25 cellular contexts compared by ENCODE assay signal in the genomic region with DNA sequence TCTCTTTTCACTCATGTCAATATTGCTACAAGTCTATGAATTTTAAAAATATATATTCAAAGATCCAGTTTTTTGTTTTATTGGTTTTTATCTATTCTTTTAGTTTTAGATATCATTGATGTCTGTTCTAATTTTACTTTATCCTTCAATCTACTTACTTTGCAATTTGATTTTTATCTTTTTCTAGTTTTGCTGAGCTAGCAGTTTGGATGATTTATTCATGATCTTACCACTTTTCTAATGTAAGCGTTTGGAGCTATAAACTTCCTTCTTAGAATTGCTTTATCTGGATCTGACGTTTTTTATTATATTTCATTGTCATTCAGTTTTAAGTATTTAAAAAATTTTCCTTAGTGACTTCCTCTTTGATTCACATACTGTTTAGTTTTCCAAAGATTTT.
DNase-seq lines count a peak whose midpoint lies in the region; ATAC-seq, FAIRE-seq and TF ChIP-seq lines count a peak whose summit lies in the region.
"Had no signal": no experiment of that assay in that cellular context is flagged by ENCODE, and none has a peak within 500 bp of the region (broad histone marks: within the 10 kb centered on the region; RNA-seq: fewer than 3 reads in every experiment).

No MANE protein-coding gene starts in this region.

- intact Hi-C loops in HepG2 (cut with micrococcal nuclease; ENCODE audit: unreplicated experiment) (no loop called here), right lobe of liver (cut with DNase I) (no loop called here), K562 (cut with micrococcal nuclease) (no loop called here), pancreas (cut with DNase I) (no loop called here)

- no peak overlapping the region for H3K4me3 ChIP-seq in HepG2 (replicated peaks in 1 of 3; ENCODE audit: insufficient read depth in 1 of 3, low read depth in 2 of 3, low read length in 3 of 3)
- H3K4me3 ChIP-seq in right lobe of liver = no peak overlapping the region
- no peak overlapping the region for H3K4me3 ChIP-seq in K562
- H3K4me3 ChIP-seq in pancreas = no peak overlapping the region
- H3K4me3 ChIP-seq: BLaER1 treated with 17β-estradiol and CSF1 and Interleukin-3, amounts not matched to agents 10 nM and 100 nM; GM23248; HAP-1 had no signal

- CTCF ChIA-PET in HepG2 (lab: Yijun Ruan, JAX; ENCODE audit: low intra/inter-chr PET ratio, low total read pairs) (no interaction called here), K562 (lab: Yijun Ruan, JAX; ENCODE audit: low intra/inter-chr PET ratio) (no interaction called here)

- H3K27ac ChIP-seq in HepG2 (ENCODE audit: extremely low read length, insufficient read depth, low read length) = no peak overlapping the region
- no peak overlapping the region for H3K27ac ChIP-seq in right lobe of liver
- H3K27ac ChIP-seq in K562 (ENCODE audit: extremely low read depth, low read depth, low read length) = no peak overlapping the region
- H3K27ac ChIP-seq in pancreas = no peak overlapping the region
- H3K27ac ChIP-seq: 22Rv1; BLaER1 treated with 17β-estradiol and CSF1 and Interleukin-3, amounts not matched to agents 10 nM and 100 nM; GM23248 had no signal

- DNase-seq in HepG2 (ENCODE audit: low spot score) = no peak
- DNase-seq in right lobe of liver = no peak
- DNase-seq in K562 (ENCODE audit: extremely low read depth in 1 of 4, low spot score in 3 of 4) = no peak
- no peak for DNase-seq in pancreas
- no peak for DNase-seq in MV-4-11 (lab: John Stamatoyannopoulos, UW)
- no peak for DNase-seq in DMS114 treated with DMSO at 0.1 percent for 48 hours (lab: John Stamatoyannopoulos, UW; ENCODE audit: unreplicated experiment)
- DNase-seq: ACHN; AML-193; BE2C; Calu3; CD4-positive, alpha-beta T cell; CD8-positive, alpha-beta memory T cell; COR-L47; DMS153; DND-41; GM23248; HFFc6 had no signal

- TF ChIP-seq CTCF in HepG2 (CRISPR knock-in tag; IDR thresholded peaks at IDR 0.05) = no peak
- TF ChIP-seq CTCF in right lobe of liver (IDR thresholded peaks at IDR 0.05) = no peak
- no peak for TF ChIP-seq CTCF in K562 (IDR thresholded peaks at IDR 0.05 in 2 of 3, conservative IDR thresholded peaks at IDR 0.05 in 1 of 3; ENCODE audit: insufficient read depth in 2 of 3, low read depth in 1 of 3, low read length in 3 of 3)
- TF ChIP-seq CTCF in pancreas (IDR thresholded peaks at IDR 0.05) = no peak

- H4K20me1 ChIP-seq in HepG2 (ENCODE audit: insufficient read depth, low read length) (no peaks in the 10 kb centered on the region), K562 (replicated peaks; ENCODE audit: control insufficient read depth, insufficient read depth, low read length) (no peaks in the 10 kb centered on the region)
- H4K20me1 ChIP-seq: BLaER1 treated with 17β-estradiol and CSF1 and Interleukin-3, amounts not matched to agents 10 nM and 100 nM had no signal

- BruUV-seq in HepG2 (replicated peaks; lab: Mats Ljungman, UMichigan) (no TSS peak), K562 (replicated peaks; lab: Mats Ljungman, UMichigan) (no TSS peak)

- WGBS in HepG2 (ENCODE audit: low lambda C conversion rate) = 2% methylated on average over 2 of the region's 2 CpGs
- 14% methylated on average over 2 of the region's 2 CpGs for WGBS in right lobe of liver (ENCODE audit: insufficient coverage, low coverage, low lambda C conversion rate, missing lambda C conversion rate)
- 0% methylated on average over 2 of the region's 2 CpGs for WGBS in K562 (ENCODE audit: insufficient coverage, low coverage, missing lambda C conversion rate)
- 23 to 36% methylated on average over 2 of the region's 2 CpGs for WGBS in pancreas, 2 donors

- H3K79me2 ChIP-seq in HepG2 (ENCODE audit: insufficient read depth, low read length) (no peaks in the 10 kb centered on the region), K562 (ENCODE audit: control insufficient read depth, insufficient read depth, low read length) (no peaks in the 10 kb centered on the region)

- H3K4me2 ChIP-seq in HepG2 (ENCODE audit: low read depth, low read length) (no peak overlapping the region), K562 (ENCODE audit: insufficient read depth, low read length) (no peak overlapping the region)
- H3K4me2 ChIP-seq: BLaER1 treated with 17β-estradiol and CSF1 and Interleukin-3, amounts not matched to agents 10 nM and 100 nM had no signal

- TF ChIP-seq EP300 in HepG2 (IDR thresholded peaks at IDR 0.05; ENCODE audit: low read depth in 2 of 2, low read length in 2 of 2) (no peak), HepG2 (CRISPR knock-in tag; IDR thresholded peaks at IDR 0.05; ENCODE audit: borderline replicate concordance) (no peak), K562 (IDR thresholded peaks at IDR 0.05; ENCODE audit: low read length) (no peak)

- ATAC-seq in HepG2 (no peak), right lobe of liver (no peak), K562 (no peak), pancreas (no peak), GM18498 (IDR thresholded peaks at IDR 0.05; ENCODE audit: unreplicated experiment) (no peak)

- H3K36me3 ChIP-seq in HepG2 (replicated peaks in 1 of 2; ENCODE audit: control insufficient read depth in 1 of 2, insufficient read depth in 2 of 2, low read length in 2 of 2) (no peaks in the 10 kb centered on the region), right lobe of liver (no peaks in the 10 kb centered on the region), K562 (ENCODE audit: control insufficient read depth, insufficient read depth, low read length) (no peaks in the 10 kb centered on the region), pancreas (no peaks in the 10 kb centered on the region)
- H3K36me3 ChIP-seq: BE2C; BLaER1 treated with 17β-estradiol and CSF1 and Interleukin-3, amounts not matched to agents 10 nM and 100 nM; HAP-1 had no signal

- FAIRE-seq in HepG2 (lab: Jason Lieb, UNC) (no peak), K562 (lab: Jason Lieb, UNC) (no peak), pancreas (lab: Jason Lieb, UNC) (peak; percentile 9)
- FAIRE-seq: A204.1, G401.6, GM12892, GM19239 had no signal

- H2AFZ ChIP-seq in HepG2 (ENCODE audit: low read length) = no peak overlapping the region
- H2AFZ ChIP-seq in K562 (ENCODE audit: low read depth, low read length) = no peak overlapping the region
- H2AFZ ChIP-seq: GM23248 had no signal

- H3K9ac ChIP-seq in HepG2 (ENCODE audit: insufficient read depth, low read depth, low read length) (no peak overlapping the region), K562 (ENCODE audit: insufficient read depth in 1 of 2, low read depth in 2 of 2, low read length in 2 of 2) (no peak overlapping the region)
- H3K9ac ChIP-seq: BLaER1 treated with 17β-estradiol and CSF1 and Interleukin-3, amounts not matched to agents 10 nM and 100 nM; GM23248 had no signal

- in situ Hi-C loops in HepG2 (cut with HindIII; ENCODE audit: extremely low pct_ligation_motif_present, low pct_unique_long_range_greater_than_20kb) = no loop called here
- in situ Hi-C loops in K562 (cut with MboI) = no loop called here

- no peak for TF ChIP-seq POLR2A in HepG2 (IDR thresholded peaks at IDR 0.05; ENCODE audit: insufficient read depth in 1 of 2, low read depth in 2 of 2, low read length in 2 of 2)
- no peak for TF ChIP-seq POLR2A in right lobe of liver (IDR thresholded peaks at IDR 0.05)
- TF ChIP-seq POLR2A in K562 (conservative IDR thresholded peaks at IDR 0.05) = no peak

- peaks cover 88% of the 10 kb centered on the region for H3K9me3 ChIP-seq in HepG2 (ENCODE audit: low read length)
- no peaks in the 10 kb centered on the region for H3K9me3 ChIP-seq in right lobe of liver
- peaks cover 3% of the 10 kb centered on the region for H3K9me3 ChIP-seq in K562 (replicated peaks; ENCODE audit: control insufficient read depth, insufficient read depth, low read depth, low read length)
- no peaks in the 10 kb centered on the region for H3K9me3 ChIP-seq in pancreas
- H3K9me3 ChIP-seq: BE2C; BLaER1 treated with 17β-estradiol and CSF1 and Interleukin-3, amounts not matched to agents 10 nM and 100 nM; HAP-1 had no signal

- POLR2A ChIA-PET in HepG2 (lab: Yijun Ruan, JAX) = no interaction called here
- POLR2A ChIA-PET in K562 (lab: Yijun Ruan, JAX) = no interaction called here

- TF ChIP-seq RAD21 in HepG2 (CRISPR knock-in tag; IDR thresholded peaks at IDR 0.05) (no peak), K562 (CRISPR knock-in tag; conservative IDR thresholded peaks at IDR 0.05 in 1 of 2, IDR thresholded peaks at IDR 0.05 in 1 of 2) (no peak)

- H3K27me3 ChIP-seq in HepG2 (ENCODE audit: control insufficient read depth in 1 of 2, insufficient read depth in 2 of 2, low read length in 2 of 2) (no peaks in the 10 kb centered on the region), right lobe of liver (no peaks in the 10 kb centered on the region), K562 (ENCODE audit: control insufficient read depth in 2 of 2, insufficient read depth in 2 of 2, low read length in 2 of 2) (no peaks in the 10 kb centered on the region), pancreas (no peaks in the 10 kb centered on the region)
- H3K27me3 ChIP-seq: BE2C; BLaER1 treated with 17β-estradiol and CSF1 and Interleukin-3, amounts not matched to agents 10 nM and 100 nM had no signal

- H3K4me1 ChIP-seq in HepG2 (ENCODE audit: insufficient read depth, low read length) (no peaks in the 10 kb centered on the region), right lobe of liver (no peaks in the 10 kb centered on the region), K562 (replicated peaks in 1 of 2; ENCODE audit: control insufficient read depth in 2 of 2, insufficient read depth in 2 of 2, low read length in 2 of 2) (no peaks in the 10 kb centered on the region), pancreas (no peaks in the 10 kb centered on the region)
- H3K4me1 ChIP-seq: BE2C; BLaER1 treated with 17β-estradiol and CSF1 and Interleukin-3, amounts not matched to agents 10 nM and 100 nM; HAP-1 had no signal

- no peaks in the 10 kb centered on the region for H3K9me1 ChIP-seq in K562 (ENCODE audit: control insufficient read depth, insufficient read depth, low read length)

TF ChIP-seq in HepG2, 621 proteins besides CTCF, POLR2A, EP300 and RAD21 (continues in another document):
- TF ChIP-seq MAFF (IDR thresholded peaks at IDR 0.05; ENCODE audit: low read depth, low read length) = peak; percentile 92
- no peak for TF ChIP-seq HOXA9 (CRISPR knock-in tag; IDR thresholded peaks at IDR 0.05; ENCODE audit: borderline replicate concordance)
- no peak for TF ChIP-seq ZNF205 (CRISPR knock-in tag; IDR thresholded peaks at IDR 0.05)
- no peak for TF ChIP-seq SIX4 (CRISPR knock-in tag; IDR thresholded peaks at IDR 0.05)
- TF ChIP-seq ZNF234 (CRISPR knock-in tag; conservative IDR thresholded peaks at IDR 0.05) = no peak
- TF ChIP-seq EZH2 (conservative IDR thresholded peaks at IDR 0.05; ENCODE audit: low read depth, low read length) = no peak

TF ChIP-seq in K562, 482 proteins besides CTCF, POLR2A, EP300 and RAD21:
- TF ChIP-seq MAFG (tag; conservative IDR thresholded peaks at IDR 0.05) = peak; percentile 62; the same call in 1 of the 2 replicates
- TF ChIP-seq C11orf30 (IDR thresholded peaks at IDR 0.05; ENCODE audit: low read depth) = peak; percentile 67
- TF ChIP-seq MAZ (CRISPR knock-in tag; conservative IDR thresholded peaks at IDR 0.05 in 1 of 2, IDR thresholded peaks at IDR 0.05 in 1 of 2) = no peak
- TF ChIP-seq MAFF (IDR thresholded peaks at IDR 0.05; ENCODE audit: low read length) = peak; percentile 76
- peak; percentile 80 for TF ChIP-seq MAFK (IDR thresholded peaks at IDR 0.05; ENCODE audit: low read length)
- peak; percentile 89 for TF ChIP-seq ZNF316 (IDR thresholded peaks at IDR 0.05)
- TF ChIP-seq ZNF12 (CRISPR knock-in tag; IDR thresholded peaks at IDR 0.05) = no peak
